In the genomic region with DNA sequence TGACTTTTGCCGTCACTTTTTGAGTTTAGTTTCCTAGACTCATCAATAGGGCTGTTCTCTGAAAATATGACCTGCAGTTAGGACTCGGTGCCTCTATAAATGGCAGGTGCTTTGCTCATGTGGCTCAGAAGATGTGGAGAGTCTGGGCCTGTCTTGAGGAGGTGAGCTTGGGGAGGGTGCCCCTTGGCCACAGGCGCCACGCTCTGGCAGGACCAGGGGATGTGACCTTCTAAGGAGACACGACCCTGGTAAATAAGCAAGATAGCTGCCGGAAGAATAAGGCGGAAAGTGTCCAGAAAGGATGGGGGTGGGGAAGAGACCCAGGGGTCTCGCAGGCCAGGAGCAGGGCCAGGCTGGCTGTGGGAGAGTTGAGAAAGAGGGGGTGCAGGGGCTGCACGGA, we compare ENCODE assay signal across 15 cellular contexts.
"Had no signal": no experiment of that assay in that cellular context is flagged by ENCODE, and none has a peak within 500 bp of the region (broad histone marks: within the 10 kb centered on the region; RNA-seq: fewer than 3 reads in every experiment).

No MANE protein-coding gene starts in this region.

- H3K27ac ChIP-seq: colonic mucosa, heart left ventricle, sigmoid colon, skin epidermis, stomach, thoracic aorta, transverse colon had no signal

- H3K9me3 ChIP-seq: colonic mucosa, heart left ventricle, mucosa of descending colon, sigmoid colon, stomach, thoracic aorta, transverse colon had no signal

- H3K36me3 Mint-ChIP-seq: naive thymus-derived CD8-positive, alpha-beta T cell had no signal

- H3K4me3 ChIP-seq: colonic mucosa, heart left ventricle, mucosa of descending colon, sigmoid colon, skin epidermis, stomach, thoracic aorta, transverse colon had no signal

- H3K4me1 ChIP-seq: colonic mucosa had no signal

- H3K27me3 ChIP-seq: colonic mucosa, heart left ventricle, sigmoid colon, stomach, transverse colon had no signal

- H3K36me3 ChIP-seq: colonic mucosa, heart left ventricle, sigmoid colon, stomach, thoracic aorta, transverse colon had no signal

- ATAC-seq: heart left ventricle; mucosa of descending colon; naive thymus-derived CD8-positive, alpha-beta T cell had no signal

- DNase-seq: colonic mucosa; dermis blood vessel endothelial cell; heart left ventricle; hypothalamus; kidney glomerular epithelial cell; mucosa of descending colon; naive thymus-derived CD8-positive, alpha-beta T cell; sigmoid colon; stimulated activated CD4-positive, alpha-beta T cell treated with anti-CD3 and anti-CD28 coated beads, Interleukin-12 subunit alpha, Interleukin-12 subunit beta, amount 100 ng/mL, for 4 hours; stimulated activated naive CD4-positive, alpha-beta T cell; stomach; substantia nigra; transverse colon had no signal
